Comparison of ENCODE assay signal across 9 cellular contexts in genomic region chr17:42183741-42184711, GRCh38. TPM values are rescaled to one million over a fixed set of nuclear protein-coding genes. Genes with fewer than 3 reads are reported as not detected.
DNase-seq lines count a peak whose midpoint lies in the region; ATAC-seq, FAIRE-seq and TF ChIP-seq lines count a peak whose summit lies in the region.
"Had no signal": no experiment of that assay in that cellular context is flagged by ENCODE, and none has a peak within 500 bp of the region (broad histone marks: within the 10 kb centered on the region; RNA-seq: fewer than 3 reads in every experiment).

No MANE protein-coding gene starts in this region.

- peak overlapping the region; percentile 95 for H2AFZ ChIP-seq in endothelial cell of umbilical vein (ENCODE audit: low read depth, low read length)

- H3K79me2 ChIP-seq in endothelial cell of umbilical vein (ENCODE audit: control insufficient read depth, insufficient read depth, low read length) = no peaks in the 10 kb centered on the region

- CTCF ChIA-PET in endothelial cell of umbilical vein (lab: Charles Lee) = interaction anchor here (0.7 to 5.6 kb wide), 9 partner anchors 10 to 343 kb away, joined by 3 to 52 read pairs (median 3); partner anchors contain the start of genes GHDC and KAT2A

- peak; percentile 38 for TF ChIP-seq POLR2A in endothelial cell of umbilical vein (IDR thresholded peaks at IDR 0.05; ENCODE audit: low read depth, low read length)

- H3K27me3 ChIP-seq in endothelial cell of umbilical vein (ENCODE audit: control insufficient read depth in 2 of 2, insufficient read depth in 2 of 2, low read length in 2 of 2) (peaks cover 9 to 13% of the 10 kb centered on the region in 2 experiments), mononuclear cell (ENCODE audit: insufficient read depth, low read length) (peaks cover 26% of the 10 kb centered on the region)

- H3K4me3 ChIP-seq in endothelial cell of umbilical vein (replicated peaks in 1 of 3; ENCODE audit: insufficient read depth in 1 of 3, low read depth in 1 of 3, low read length in 3 of 3) (peak overlapping the region; percentile 35 to 51 (median 45)), mononuclear cell (ENCODE audit: low read length) (peak overlapping the region; percentile 70)

- H3K9me1 ChIP-seq in endothelial cell of umbilical vein (replicated peaks; ENCODE audit: control insufficient read depth, extremely low read depth, insufficient read depth, low read length) = no peaks in the 10 kb centered on the region

- H4K20me1 ChIP-seq in endothelial cell of umbilical vein (replicated peaks; ENCODE audit: control insufficient read depth, extremely low read depth, insufficient read depth, low read length) = no peaks in the 10 kb centered on the region

- BruUV-seq in endothelial cell of umbilical vein (replicated peaks; lab: Mats Ljungman, UMichigan) = no TSS peak

- peak overlapping the region; percentile 78 for H3K4me2 ChIP-seq in endothelial cell of umbilical vein (ENCODE audit: insufficient read depth, low read length)

- POLR2A ChIA-PET in endothelial cell of umbilical vein (lab: Charles Lee) = no interaction called here

- peak overlapping the region; percentile 52 for H3K9ac ChIP-seq in endothelial cell of umbilical vein (replicated peaks; ENCODE audit: extremely low read depth, insufficient read depth, low read length)

- TF ChIP-seq CTCF in endothelial cell of umbilical vein (IDR thresholded peaks at IDR 0.05; ENCODE audit: extremely low read depth in 1 of 2, insufficient read depth in 1 of 2, low read depth in 1 of 2, low read length in 2 of 2) = peak; percentile 86 to 99

- H3K9me3 ChIP-seq in endothelial cell of umbilical vein (replicated peaks; ENCODE audit: control insufficient read depth, insufficient read depth, low read length) (no peaks in the 10 kb centered on the region), mononuclear cell (ENCODE audit: low read depth, low read length) (no peaks in the 10 kb centered on the region)

- H3K4me1 ChIP-seq in endothelial cell of umbilical vein (ENCODE audit: control insufficient read depth, extremely low read depth, insufficient read depth, low read length) (peaks cover 14% of the 10 kb centered on the region), mononuclear cell (ENCODE audit: insufficient read depth, low read length) (peaks cover 69% of the 10 kb centered on the region)

- peak; percentile 53 for ATAC-seq in HG03103 (IDR thresholded peaks at IDR 0.05; ENCODE audit: low read depth, unreplicated experiment)

- no peaks in the 10 kb centered on the region for H3K36me3 ChIP-seq in endothelial cell of umbilical vein (ENCODE audit: control insufficient read depth in 2 of 2, extremely low read depth in 1 of 2, insufficient read depth in 2 of 2, low read length in 2 of 2)

- intact Hi-C loops in endothelial cell of umbilical vein (cut with micrococcal nuclease) = loop anchor here (1.0 to 5.0 kb wide), 3 partner anchors 52 to 343 kb away; no protein-coding TSS in a partner anchor

- peak overlapping the region; percentile 16 for H3K27ac ChIP-seq in endothelial cell of umbilical vein (ENCODE audit: insufficient read depth, low read depth, low read length)

- dilution Hi-C loops in endothelial cell of umbilical vein (cut with MboI; ENCODE audit: extremely low pct_ligation_motif_present, low sequenced_read_pairs) = no loop called here

- DNase-seq in NCI-H1417 (lab: John Stamatoyannopoulos, UW) = peak; percentile 83 to 92 (median 90)
- no peak for DNase-seq in NCI-H1417 treated with DMSO at 0.1 percent for 48 hours (lab: John Stamatoyannopoulos, UW)
- DNase-seq in NCI-H69 (lab: John Stamatoyannopoulos, UW) = peak; percentile 90
- peak; percentile 58 to 66 (median 61) for DNase-seq in activated CD8-positive, alpha-beta memory T cell treated with anti-CD3 and anti-CD28 coated beads for 48 hours (ENCODE audit: low read depth in 2 of 3, low spot score in 2 of 3)
- DNase-seq in endothelial cell of umbilical vein (ENCODE audit: low read depth, low spot score) = peak; percentile 70
- DNase-seq in stimulated activated CD8-positive, alpha-beta memory T cell treated with anti-CD3 and anti-CD28 coated beads, Interleukin-15, amount 100 ng/mL, for 48 hours (ENCODE audit: low read depth in 2 of 2) = peak; percentile 77 to 80

- FAIRE-seq in endothelial cell of umbilical vein (lab: Jason Lieb, UNC) = peak; percentile 79
- FAIRE-seq: A204.1 had no signal

TF ChIP-seq in endothelial cell of umbilical vein, 7 proteins besides CTCF, POLR2A, EP300 and RAD21:
- TF ChIP-seq POLR2AphosphoS5 (IDR thresholded peaks at IDR 0.05; ENCODE audit: insufficient read depth, low read depth, low read length) (peak; percentile 70), GATA2 (IDR thresholded peaks at IDR 0.05; ENCODE audit: insufficient read depth, insufficient read length, low read depth, low read length) (no peak), MAX (IDR thresholded peaks at IDR 0.05; ENCODE audit: insufficient read depth, insufficient read length) (peak; percentile 62)

RNA-seq across cellular contexts. Expression of gene HCRT, which starts 1.2 kb away (rescaled TPM):
- total RNA-seq in endothelial cell of umbilical vein (not detected in 2 replicates), mononuclear cell (not detected)
- polyA plus RNA-seq in endothelial cell of umbilical vein = not detected in 2 replicates
- polyA plus RNA-seq in endothelial cell of umbilical vein (2011; cell fraction: cytosol; rRNA removed) = not detected in 2 replicates
- not detected in 2 replicates for polyA plus RNA-seq in endothelial cell of umbilical vein (2011; cell fraction: nucleus; rRNA removed)
- not detected in 2 replicates for polyA plus RNA-seq in endothelial cell of umbilical vein (2012)
- polyA minus RNA-seq in endothelial cell of umbilical vein = not detected in 2 replicates
- not detected for polyA minus RNA-seq in endothelial cell of umbilical vein (2011; cell fraction: cytosol; rRNA and poly(A)+ RNA removed)
- not detected in 2 replicates for polyA minus RNA-seq in endothelial cell of umbilical vein (2011; cell fraction: nucleus; rRNA and poly(A)+ RNA removed)

RNA-seq across cellular contexts. Expression of gene KCNH4, which starts 3.1 kb away (rescaled TPM):
- total RNA-seq in endothelial cell of umbilical vein = 0.11 TPM in 1 of 2 replicates, not detected in the other
- polyA plus RNA-seq in endothelial cell of umbilical vein = 0.06 and 0.11 TPM in 2 replicates
- polyA plus RNA-seq in endothelial cell of umbilical vein (2011; cell fraction: cytosol; rRNA removed) = 0.01 TPM in 1 of 2 replicates, not detected in the other
- 0.04 TPM in 1 of 2 replicates, not detected in the other for polyA plus RNA-seq in endothelial cell of umbilical vein (2011; cell fraction: nucleus; rRNA removed)
- polyA plus RNA-seq in endothelial cell of umbilical vein (2012) = 0.07 TPM in 1 of 2 replicates, not detected in the other
- 0.07 and 0.42 TPM in 2 replicates for polyA minus RNA-seq in endothelial cell of umbilical vein
- polyA minus RNA-seq in endothelial cell of umbilical vein (2011; cell fraction: cytosol; rRNA and poly(A)+ RNA removed) = not detected
- not detected in 2 replicates for polyA minus RNA-seq in endothelial cell of umbilical vein (2011; cell fraction: nucleus; rRNA and poly(A)+ RNA removed)
- total RNA-seq in mononuclear cell = under 0.01 TPM

RNA-seq across cellular contexts. Expression of gene GHDC, which starts 10.3 kb away (rescaled TPM):
- total RNA-seq in endothelial cell of umbilical vein (9.8 TPM in 2 replicates), mononuclear cell (9.9 TPM)
- 11.2 and 15.8 TPM in 2 replicates for polyA plus RNA-seq in endothelial cell of umbilical vein
- 5.1 and 7.6 TPM in 2 replicates for polyA plus RNA-seq in endothelial cell of umbilical vein (2011; cell fraction: cytosol; rRNA removed)
- polyA plus RNA-seq in endothelial cell of umbilical vein (2011; cell fraction: nucleus; rRNA removed) = 16.1 and 17.2 TPM in 2 replicates
- polyA plus RNA-seq in endothelial cell of umbilical vein (2012) = 5.9 and 12.5 TPM in 2 replicates
- polyA minus RNA-seq in endothelial cell of umbilical vein = 8.0 and 11.1 TPM in 2 replicates
- 10.1 TPM for polyA minus RNA-seq in endothelial cell of umbilical vein (2011; cell fraction: cytosol; rRNA and poly(A)+ RNA removed)
- 4.9 and 6.2 TPM in 2 replicates for polyA minus RNA-seq in endothelial cell of umbilical vein (2011; cell fraction: nucleus; rRNA and poly(A)+ RNA removed)

RNA-seq across cellular contexts. Expression of gene RAB5C, which starts 29.2 kb away (rescaled TPM):
- total RNA-seq in endothelial cell of umbilical vein = 188 and 210 TPM in 2 replicates
- 357 and 408 TPM in 2 replicates for polyA plus RNA-seq in endothelial cell of umbilical vein
- polyA plus RNA-seq in endothelial cell of umbilical vein (2011; cell fraction: cytosol; rRNA removed) = 260 and 267 TPM in 2 replicates
- 122 and 127 TPM in 2 replicates for polyA plus RNA-seq in endothelial cell of umbilical vein (2011; cell fraction: nucleus; rRNA removed)
- 192 and 244 TPM in 2 replicates for polyA plus RNA-seq in endothelial cell of umbilical vein (2012)
- polyA minus RNA-seq in endothelial cell of umbilical vein = 108 and 117 TPM in 2 replicates
- polyA minus RNA-seq in endothelial cell of umbilical vein (2011; cell fraction: cytosol; rRNA and poly(A)+ RNA removed) = 37.0 TPM
- 29.8 and 30.2 TPM in 2 replicates for polyA minus RNA-seq in endothelial cell of umbilical vein (2011; cell fraction: nucleus; rRNA and poly(A)+ RNA removed)
- 106 TPM for total RNA-seq in mononuclear cell
